In genomic region chr14:36817071-36817930, GRCh38 we compare ENCODE assay signal across 15 cellular contexts.
DNase-seq lines count a peak whose midpoint lies in the region; ATAC-seq and TF ChIP-seq lines count a peak whose summit lies in the region.
"Had no signal": no experiment of that assay in that cellular context is flagged by ENCODE, and none has a peak within 500 bp of the region (broad histone marks: within the 10 kb centered on the region; RNA-seq: fewer than 3 reads in every experiment).

No MANE protein-coding gene starts in this region.

- no peak for ATAC-seq in GM19397 (IDR thresholded peaks at IDR 0.05; ENCODE audit: unreplicated experiment)
- ATAC-seq: Right ventricle myocardium inferior had no signal

- TF ChIP-seq POLR2A in thyroid gland (IDR thresholded peaks at IDR 0.05) = no peak

- DNase-seq in NCI-H2196 (lab: John Stamatoyannopoulos, UW; ENCODE audit: unreplicated experiment) = peak; percentile 32
- DNase-seq in NCI-H2196 treated with DMSO at 0.1 percent for 48 hours (lab: John Stamatoyannopoulos, UW; ENCODE audit: unreplicated experiment) = no peak
- DNase-seq in NCI-H2171 (lab: John Stamatoyannopoulos, UW) = peak; percentile 17
- DNase-seq in epithelial cell of esophagus (ENCODE audit: low read depth) = peak; percentile 2
- peak; percentile 78 to 86 for DNase-seq in thyroid gland
- DNase-seq in activated CD8-positive, alpha-beta memory T cell treated with anti-CD3 and anti-CD28 coated beads for 24 hours = no peak
- DNase-seq in T-helper 2 cell = no peak
- DNase-seq: CD4-positive, CD25-positive, alpha-beta regulatory T cell; KBM-7; NCI-H1092; NCI-H1436; NCI-H2029; NCI-H345 had no signal

- TF ChIP-seq CTCF in epithelial cell of esophagus (IDR thresholded peaks at IDR 0.05; ENCODE audit: insufficient read depth, low read depth, low read length, missing control alignments) (no peak), thyroid gland (IDR thresholded peaks at IDR 0.05) (no peak)

- no peak overlapping the region for H3K27ac ChIP-seq in thyroid gland

- H3K4me3 ChIP-seq in epithelial cell of esophagus (ENCODE audit: low read length) = no peak overlapping the region
- H3K4me3 ChIP-seq in thyroid gland (replicated peaks in 1 of 3) = no peak overlapping the region

- peaks cover 20 to 22% of the 10 kb centered on the region in 2 donors for H3K4me1 ChIP-seq in thyroid gland

- intact Hi-C loops in thyroid gland (cut with DNase I) = no loop called here

- H3K36me3 ChIP-seq in thyroid gland = no peaks in the 10 kb centered on the region

- WGBS in thyroid gland, 2 donors = 41 to 54% methylated on average over 9 of the region's 9 CpGs

- H3K27me3 ChIP-seq in thyroid gland = no peaks in the 10 kb centered on the region

- no peaks in the 10 kb centered on the region for H3K9me3 ChIP-seq in thyroid gland

Comparison
In these comparisons a context has a peak if more than half of its experiments do, and no peak if none do; other contexts are left out.
1. DNase-seq: peak in NCI-H2196 (single experiment), NCI-H2171 (single experiment), epithelial cell of esophagus (single experiment) and thyroid gland (2 of 2); none in NCI-H2196 treated with DMSO at 0.1 percent for 48 hours (single experiment), activated CD8-positive, alpha-beta memory T cell treated with anti-CD3 and anti-CD28 coated beads for 24 hours (single experiment) and T-helper 2 cell (0 of 5).